20 cellular contexts compared by ENCODE assay signal in genomic region chr18:80076379-80076778, GRCh38.
"Had no signal": no experiment of that assay in that cellular context is flagged by ENCODE, and none has a peak within 500 bp of the region (broad histone marks: within the 10 kb centered on the region; RNA-seq: fewer than 3 reads in every experiment).

No MANE protein-coding gene starts in this region.

- H3K9me3 ChIP-seq: colonic mucosa, esophagus squamous epithelium, gastrocnemius medialis, heart right ventricle, lower lobe of right lung, mucosa of descending colon had no signal

- DNase-seq: colonic mucosa; cortex of kidney; dermis blood vessel endothelial cell; dorsolateral prefrontal cortex; effector CD4-positive, alpha-beta T cell; effector memory CD4-positive, alpha-beta T cell; esophagus squamous epithelium; foreskin fibroblast; foreskin melanocyte; gastrocnemius medialis; glutamatergic neuron; heart right ventricle; hippocampal formation; left cardiac atrium; left lung; left ventricle myocardium superior; lower lobe of right lung; mesenchymal stem cell; mucosa of descending colon; naive B cell had no signal

- H3K36me3 ChIP-seq: colonic mucosa, esophagus squamous epithelium, heart right ventricle, left lung, lower lobe of right lung had no signal

- H3K27ac ChIP-seq: colonic mucosa, dorsolateral prefrontal cortex, esophagus squamous epithelium, gastrocnemius medialis, heart right ventricle, left lung, lower lobe of right lung had no signal

- H3K4me1 ChIP-seq: colonic mucosa, esophagus squamous epithelium, gastrocnemius medialis, heart right ventricle, left lung, lower lobe of right lung had no signal

- H3K27me3 ChIP-seq: colonic mucosa, dorsolateral prefrontal cortex, esophagus squamous epithelium, gastrocnemius medialis, heart right ventricle, left lung had no signal

- H3K4me3 ChIP-seq: colonic mucosa, dorsolateral prefrontal cortex, esophagus squamous epithelium, gastrocnemius medialis, heart right ventricle, left lung, lower lobe of right lung, mucosa of descending colon had no signal
